Comparison of ENCODE assay signal across 25 cellular contexts in genomic region chr2:25989154-25989553, GRCh38.
"Had no signal": no experiment of that assay in that cellular context is flagged by ENCODE, and none has a peak within 500 bp of the region (broad histone marks: within the 10 kb centered on the region; RNA-seq: fewer than 3 reads in every experiment).

No MANE protein-coding gene starts in this region.

- H3K36me3 Mint-ChIP-seq: immature natural killer cell; mesothelial cell of epicardium; neural progenitor cell; stimulated activated effector memory CD8-positive, alpha-beta T cell treated with anti-CD3 and anti-CD28 coated beads, Interleukin-12 subunit alpha, Interleukin-12 subunit beta, amount 100 ng/mL, for 72 hours; type B pancreatic cell had no signal

- H3K4me1 Mint-ChIP-seq: neural progenitor cell; stimulated activated effector memory CD8-positive, alpha-beta T cell treated with anti-CD3 and anti-CD28 coated beads, Interleukin-12 subunit alpha, Interleukin-12 subunit beta, amount 100 ng/mL, for 72 hours had no signal

- H3K27me3 ChIP-seq: esophagus squamous epithelium, neural progenitor cell, right atrium auricular region, stomach, thyroid gland had no signal

- H3K4me3 ChIP-seq: esophagus squamous epithelium, neural progenitor cell, prostate gland, right atrium auricular region, smooth muscle cell, stomach, thyroid gland had no signal

- ATAC-seq: effector memory CD8-positive, alpha-beta T cell; left lobe of liver; naive thymus-derived CD4-positive, alpha-beta T cell; sciatic nerve; stimulated activated effector memory CD8-positive, alpha-beta T cell treated with anti-CD3 and anti-CD28 coated beads, Interleukin-12 subunit alpha, Interleukin-12 subunit beta, amount 100 ng/mL, for 72 hours had no signal

- H3K27me3 Mint-ChIP-seq: effector memory CD8-positive, alpha-beta T cell; type B pancreatic cell had no signal

- H3K36me3 ChIP-seq: esophagus squamous epithelium, neural progenitor cell, prostate gland, right atrium auricular region, stomach, thyroid gland had no signal

- H3K9me3 ChIP-seq: esophagus squamous epithelium, prostate gland, right atrium auricular region, stomach, thyroid gland had no signal

- H3K4me1 ChIP-seq: neural progenitor cell, parathyroid adenoma, prostate gland had no signal

- H3K4me3 Mint-ChIP-seq: effector memory CD8-positive, alpha-beta T cell; immature natural killer cell; mesothelial cell of epicardium; naive thymus-derived CD4-positive, alpha-beta T cell; nephron; neural progenitor cell; stimulated activated effector memory CD8-positive, alpha-beta T cell treated with anti-CD3 and anti-CD28 coated beads, Interleukin-12 subunit alpha, Interleukin-12 subunit beta, amount 100 ng/mL, for 72 hours; type B pancreatic cell had no signal

- H3K27ac ChIP-seq: esophagus squamous epithelium, neural progenitor cell, parathyroid adenoma, prostate gland, right atrium auricular region, stomach, thyroid gland had no signal

- DNase-seq: cortex of kidney; effector memory CD8-positive, alpha-beta T cell; erythroblast; esophagus squamous epithelium; foreskin melanocyte; hypothalamus; immature natural killer cell; mesenchymal stem cell; naive thymus-derived CD4-positive, alpha-beta T cell; stimulated activated CD4-positive, alpha-beta T cell treated with anti-CD3 and anti-CD28 coated beads, Interleukin-2, amount 100 ng/mL, for 24 hours; stimulated activated CD4-positive, alpha-beta T cell treated with anti-CD3 and anti-CD28 coated beads, Interleukin-4, amount 100 ng/mL, for 24 hours; stimulated activated naive CD4-positive, alpha-beta T cell treated with Interleukin-2 at 50 U/mL for 16 hours; stomach; thyroid gland had no signal

- H3K9me3 Mint-ChIP-seq: effector memory CD8-positive, alpha-beta T cell; immature natural killer cell; mesothelial cell of epicardium; nephron; neural progenitor cell; stimulated activated effector memory CD8-positive, alpha-beta T cell treated with anti-CD3 and anti-CD28 coated beads, Interleukin-12 subunit alpha, Interleukin-12 subunit beta, amount 100 ng/mL, for 72 hours; type B pancreatic cell had no signal

- H3K27ac Mint-ChIP-seq: effector memory CD8-positive, alpha-beta T cell; immature natural killer cell; mesothelial cell of epicardium; naive thymus-derived CD4-positive, alpha-beta T cell; nephron; neural progenitor cell; stimulated activated effector memory CD8-positive, alpha-beta T cell treated with anti-CD3 and anti-CD28 coated beads, Interleukin-12 subunit alpha, Interleukin-12 subunit beta, amount 100 ng/mL, for 72 hours; type B pancreatic cell had no signal
